In genomic region chr1:207751790-207752455, GRCh38 we compare ENCODE assay signal across 1 cellular context.
TF ChIP-seq lines count a peak whose summit lies in the region.

CD46 (plus strand) TSS chr1:207752054; CDS start chr1:207752213, 159 bp downstream.

TF ChIP-seq in K562, 482 proteins besides CTCF, POLR2A, EP300 and RAD21 (continued from another document and continues in another):
- peak; percentile 18; the same call in 1 of the 2 replicates for TF ChIP-seq MAFK (IDR thresholded peaks at IDR 0.05; ENCODE audit: low read length)
- TF ChIP-seq GTF2F1 (IDR thresholded peaks at IDR 0.05; ENCODE audit: low read depth, low read length): peak; percentile 94
- TF ChIP-seq, protein P1, sequence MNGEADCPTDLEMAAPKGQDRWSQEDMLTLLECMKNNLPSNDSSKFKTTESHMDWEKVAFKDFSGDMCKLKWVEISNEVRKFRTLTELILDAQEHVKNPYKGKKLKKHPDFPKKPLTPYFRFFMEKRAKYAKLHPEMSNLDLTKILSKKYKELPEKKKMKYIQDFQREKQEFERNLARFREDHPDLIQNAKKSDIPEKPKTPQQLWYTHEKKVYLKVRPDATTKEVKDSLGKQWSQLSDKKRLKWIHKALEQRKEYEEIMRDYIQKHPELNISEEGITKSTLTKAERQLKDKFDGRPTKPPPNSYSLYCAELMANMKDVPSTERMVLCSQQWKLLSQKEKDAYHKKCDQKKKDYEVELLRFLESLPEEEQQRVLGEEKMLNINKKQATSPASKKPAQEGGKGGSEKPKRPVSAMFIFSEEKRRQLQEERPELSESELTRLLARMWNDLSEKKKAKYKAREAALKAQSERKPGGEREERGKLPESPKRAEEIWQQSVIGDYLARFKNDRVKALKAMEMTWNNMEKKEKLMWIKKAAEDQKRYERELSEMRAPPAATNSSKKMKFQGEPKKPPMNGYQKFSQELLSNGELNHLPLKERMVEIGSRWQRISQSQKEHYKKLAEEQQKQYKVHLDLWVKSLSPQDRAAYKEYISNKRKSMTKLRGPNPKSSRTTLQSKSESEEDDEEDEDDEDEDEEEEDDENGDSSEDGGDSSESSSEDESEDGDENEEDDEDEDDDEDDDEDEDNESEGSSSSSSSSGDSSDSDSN (IDR thresholded peaks at IDR 0.05; ENCODE audit: borderline replicate concordance in 1 of 2, low read depth in 2 of 2, low read length in 2 of 2): peak in 1 of 2 experiments; percentile 69; a peak in 3 of 4 replicates
- TF ChIP-seq ZNF133 (CRISPR knock-in tag; IDR thresholded peaks at IDR 0.05): no peak
- no peak for TF ChIP-seq SNIP1 (IDR thresholded peaks at IDR 0.05; ENCODE audit: low read depth)
- TF ChIP-seq FOXK1 (CRISPR knock-in tag; IDR thresholded peaks at IDR 0.05; ENCODE audit: borderline replicate concordance): no peak; the same call in 1 of the 2 replicates
- TF ChIP-seq KLF16 (IDR thresholded peaks at IDR 0.05): no peak
- no peak for TF ChIP-seq ZNF3 (CRISPR knock-in tag; IDR thresholded peaks at IDR 0.05)
- no peak for TF ChIP-seq SP2 (IDR thresholded peaks at IDR 0.05; ENCODE audit: extremely low read depth, low read depth, low read length, poor library complexity, severe bottlenecking)
- TF ChIP-seq MED1 (CRISPR knock-in tag; IDR thresholded peaks at IDR 0.05; ENCODE audit: borderline replicate concordance): no peak
- peak; percentile 59; the same call in 1 of the 2 replicates for TF ChIP-seq TCF7 (IDR thresholded peaks at IDR 0.05; ENCODE audit: borderline replicate concordance)
- TF ChIP-seq, protein P2, sequence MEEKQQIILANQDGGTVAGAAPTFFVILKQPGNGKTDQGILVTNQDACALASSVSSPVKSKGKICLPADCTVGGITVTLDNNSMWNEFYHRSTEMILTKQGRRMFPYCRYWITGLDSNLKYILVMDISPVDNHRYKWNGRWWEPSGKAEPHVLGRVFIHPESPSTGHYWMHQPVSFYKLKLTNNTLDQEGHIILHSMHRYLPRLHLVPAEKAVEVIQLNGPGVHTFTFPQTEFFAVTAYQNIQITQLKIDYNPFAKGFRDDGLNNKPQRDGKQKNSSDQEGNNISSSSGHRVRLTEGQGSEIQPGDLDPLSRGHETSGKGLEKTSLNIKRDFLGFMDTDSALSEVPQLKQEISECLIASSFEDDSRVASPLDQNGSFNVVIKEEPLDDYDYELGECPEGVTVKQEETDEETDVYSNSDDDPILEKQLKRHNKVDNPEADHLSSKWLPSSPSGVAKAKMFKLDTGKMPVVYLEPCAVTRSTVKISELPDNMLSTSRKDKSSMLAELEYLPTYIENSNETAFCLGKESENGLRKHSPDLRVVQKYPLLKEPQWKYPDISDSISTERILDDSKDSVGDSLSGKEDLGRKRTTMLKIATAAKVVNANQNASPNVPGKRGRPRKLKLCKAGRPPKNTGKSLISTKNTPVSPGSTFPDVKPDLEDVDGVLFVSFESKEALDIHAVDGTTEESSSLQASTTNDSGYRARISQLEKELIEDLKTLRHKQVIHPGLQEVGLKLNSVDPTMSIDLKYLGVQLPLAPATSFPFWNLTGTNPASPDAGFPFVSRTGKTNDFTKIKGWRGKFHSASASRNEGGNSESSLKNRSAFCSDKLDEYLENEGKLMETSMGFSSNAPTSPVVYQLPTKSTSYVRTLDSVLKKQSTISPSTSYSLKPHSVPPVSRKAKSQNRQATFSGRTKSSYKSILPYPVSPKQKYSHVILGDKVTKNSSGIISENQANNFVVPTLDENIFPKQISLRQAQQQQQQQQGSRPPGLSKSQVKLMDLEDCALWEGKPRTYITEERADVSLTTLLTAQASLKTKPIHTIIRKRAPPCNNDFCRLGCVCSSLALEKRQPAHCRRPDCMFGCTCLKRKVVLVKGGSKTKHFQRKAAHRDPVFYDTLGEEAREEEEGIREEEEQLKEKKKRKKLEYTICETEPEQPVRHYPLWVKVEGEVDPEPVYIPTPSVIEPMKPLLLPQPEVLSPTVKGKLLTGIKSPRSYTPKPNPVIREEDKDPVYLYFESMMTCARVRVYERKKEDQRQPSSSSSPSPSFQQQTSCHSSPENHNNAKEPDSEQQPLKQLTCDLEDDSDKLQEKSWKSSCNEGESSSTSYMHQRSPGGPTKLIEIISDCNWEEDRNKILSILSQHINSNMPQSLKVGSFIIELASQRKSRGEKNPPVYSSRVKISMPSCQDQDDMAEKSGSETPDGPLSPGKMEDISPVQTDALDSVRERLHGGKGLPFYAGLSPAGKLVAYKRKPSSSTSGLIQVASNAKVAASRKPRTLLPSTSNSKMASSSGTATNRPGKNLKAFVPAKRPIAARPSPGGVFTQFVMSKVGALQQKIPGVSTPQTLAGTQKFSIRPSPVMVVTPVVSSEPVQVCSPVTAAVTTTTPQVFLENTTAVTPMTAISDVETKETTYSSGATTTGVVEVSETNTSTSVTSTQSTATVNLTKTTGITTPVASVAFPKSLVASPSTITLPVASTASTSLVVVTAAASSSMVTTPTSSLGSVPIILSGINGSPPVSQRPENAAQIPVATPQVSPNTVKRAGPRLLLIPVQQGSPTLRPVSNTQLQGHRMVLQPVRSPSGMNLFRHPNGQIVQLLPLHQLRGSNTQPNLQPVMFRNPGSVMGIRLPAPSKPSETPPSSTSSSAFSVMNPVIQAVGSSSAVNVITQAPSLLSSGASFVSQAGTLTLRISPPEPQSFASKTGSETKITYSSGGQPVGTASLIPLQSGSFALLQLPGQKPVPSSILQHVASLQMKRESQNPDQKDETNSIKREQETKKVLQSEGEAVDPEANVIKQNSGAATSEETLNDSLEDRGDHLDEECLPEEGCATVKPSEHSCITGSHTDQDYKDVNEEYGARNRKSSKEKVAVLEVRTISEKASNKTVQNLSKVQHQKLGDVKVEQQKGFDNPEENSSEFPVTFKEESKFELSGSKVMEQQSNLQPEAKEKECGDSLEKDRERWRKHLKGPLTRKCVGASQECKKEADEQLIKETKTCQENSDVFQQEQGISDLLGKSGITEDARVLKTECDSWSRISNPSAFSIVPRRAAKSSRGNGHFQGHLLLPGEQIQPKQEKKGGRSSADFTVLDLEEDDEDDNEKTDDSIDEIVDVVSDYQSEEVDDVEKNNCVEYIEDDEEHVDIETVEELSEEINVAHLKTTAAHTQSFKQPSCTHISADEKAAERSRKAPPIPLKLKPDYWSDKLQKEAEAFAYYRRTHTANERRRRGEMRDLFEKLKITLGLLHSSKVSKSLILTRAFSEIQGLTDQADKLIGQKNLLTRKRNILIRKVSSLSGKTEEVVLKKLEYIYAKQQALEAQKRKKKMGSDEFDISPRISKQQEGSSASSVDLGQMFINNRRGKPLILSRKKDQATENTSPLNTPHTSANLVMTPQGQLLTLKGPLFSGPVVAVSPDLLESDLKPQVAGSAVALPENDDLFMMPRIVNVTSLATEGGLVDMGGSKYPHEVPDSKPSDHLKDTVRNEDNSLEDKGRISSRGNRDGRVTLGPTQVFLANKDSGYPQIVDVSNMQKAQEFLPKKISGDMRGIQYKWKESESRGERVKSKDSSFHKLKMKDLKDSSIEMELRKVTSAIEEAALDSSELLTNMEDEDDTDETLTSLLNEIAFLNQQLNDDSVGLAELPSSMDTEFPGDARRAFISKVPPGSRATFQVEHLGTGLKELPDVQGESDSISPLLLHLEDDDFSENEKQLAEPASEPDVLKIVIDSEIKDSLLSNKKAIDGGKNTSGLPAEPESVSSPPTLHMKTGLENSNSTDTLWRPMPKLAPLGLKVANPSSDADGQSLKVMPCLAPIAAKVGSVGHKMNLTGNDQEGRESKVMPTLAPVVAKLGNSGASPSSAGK (IDR thresholded peaks at IDR 0.05): peak; percentile 73
- no peak for TF ChIP-seq XRCC3 (IDR thresholded peaks at IDR 0.05)
- no peak for TF ChIP-seq ZNF551 (CRISPR knock-in tag; IDR thresholded peaks at IDR 0.05)
- TF ChIP-seq HMG20A (CRISPR knock-in tag; conservative IDR thresholded peaks at IDR 0.05): no peak
- TF ChIP-seq, protein P3, sequence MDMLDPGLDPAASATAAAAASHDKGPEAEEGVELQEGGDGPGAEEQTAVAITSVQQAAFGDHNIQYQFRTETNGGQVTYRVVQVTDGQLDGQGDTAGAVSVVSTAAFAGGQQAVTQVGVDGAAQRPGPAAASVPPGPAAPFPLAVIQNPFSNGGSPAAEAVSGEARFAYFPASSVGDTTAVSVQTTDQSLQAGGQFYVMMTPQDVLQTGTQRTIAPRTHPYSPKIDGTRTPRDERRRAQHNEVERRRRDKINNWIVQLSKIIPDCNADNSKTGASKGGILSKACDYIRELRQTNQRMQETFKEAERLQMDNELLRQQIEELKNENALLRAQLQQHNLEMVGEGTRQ (CRISPR knock-in tag; IDR thresholded peaks at IDR 0.05): peak; percentile 95
- TF ChIP-seq MAX (CRISPR knock-in tag; IDR thresholded peaks at IDR 0.05): peak; percentile 12; the same call in 1 of the 2 replicates
- no peak for TF ChIP-seq MCM2 (IDR thresholded peaks at IDR 0.05; ENCODE audit: low read depth)
- TF ChIP-seq NFXL1 (CRISPR knock-in tag; IDR thresholded peaks at IDR 0.05): no peak
- TF ChIP-seq ARID4B (CRISPR knock-in tag; IDR thresholded peaks at IDR 0.05): peak; percentile 90
- no peak for TF ChIP-seq FOXA3 (CRISPR knock-in tag; conservative IDR thresholded peaks at IDR 0.05 in 1 of 2, IDR thresholded peaks at IDR 0.05 in 1 of 2)
- peak; percentile 68 for TF ChIP-seq PCBP1 (IDR thresholded peaks at IDR 0.05; ENCODE audit: low read depth, low read length, poor library complexity, severe bottlenecking)
- TF ChIP-seq KHSRP (IDR thresholded peaks at IDR 0.05): no peak
- TF ChIP-seq HMGN3 (IDR thresholded peaks at IDR 0.05; ENCODE audit: borderline replicate concordance, extremely low read depth, insufficient read length, low read depth, low read length): peak; percentile 95
- no peak for TF ChIP-seq TCF7L2 (IDR thresholded peaks at IDR 0.05; ENCODE audit: low read depth, low read length)
- TF ChIP-seq DACH1 (IDR thresholded peaks at IDR 0.05; ENCODE audit: partially characterized antibody): no peak
- TF ChIP-seq MBD1 (CRISPR knock-in tag; IDR thresholded peaks at IDR 0.05): no peak
- TF ChIP-seq NBN (IDR thresholded peaks at IDR 0.05; ENCODE audit: low read depth): peak; percentile 52; the same call in 1 of the 2 replicates
- TF ChIP-seq FOXP1 (CRISPR knock-in tag; IDR thresholded peaks at IDR 0.05): 0 out of 2 replicates have a peak, but pooled peaks have one; percentile 27
- peak; percentile 55 for TF ChIP-seq NFIC (IDR thresholded peaks at IDR 0.05)
- TF ChIP-seq HNRNPUL1 (IDR thresholded peaks at IDR 0.05; ENCODE audit: low read length): no peak
- TF ChIP-seq GTF2E2 (tag; IDR thresholded peaks at IDR 0.05): peak; percentile 87
- 0 out of 4 replicates have a peak, but pooled peaks of 1 of the 2 experiments have one; percentile 37 for TF ChIP-seq NONO (IDR thresholded peaks at IDR 0.05; ENCODE audit: low read depth in 2 of 2, low read length in 1 of 2)
- no peak for TF ChIP-seq ERF (CRISPR knock-in tag; IDR thresholded peaks at IDR 0.05)
- no peak; the same call in none of the 2 replicates for TF ChIP-seq E2F3 (CRISPR knock-in tag; IDR thresholded peaks at IDR 0.05)
- TF ChIP-seq MYBL2 (IDR thresholded peaks at IDR 0.05; ENCODE audit: low read depth): no peak
- TF ChIP-seq MYBL2 (CRISPR knock-in tag; IDR thresholded peaks at IDR 0.05; ENCODE audit: borderline replicate concordance): no peak
- no peak for TF ChIP-seq ZNF146 (CRISPR knock-in tag; IDR thresholded peaks at IDR 0.05; ENCODE audit: unreplicated experiment)
